Comparison of ENCODE assay signal across 22 cellular contexts in genomic region chr10:12613144-12613543, GRCh38.
"Had no signal": no experiment of that assay in that cellular context is flagged by ENCODE, and none has a peak within 500 bp of the region (broad histone marks: within the 10 kb centered on the region; RNA-seq: fewer than 3 reads in every experiment).

No MANE protein-coding gene starts in this region.

- H3K27me3 Mint-ChIP-seq: dendritic cell treated with granulocyte-macrophage colony-stimulating factor and Interleukin-4, amounts not matched to agents 40 ng/mL and 50 ng/mL, for 4 days; effector memory CD8-positive, alpha-beta T cell had no signal

- H3K4me1 Mint-ChIP-seq: mesothelial cell of epicardium had no signal

- H3K9me3 Mint-ChIP-seq: dendritic cell treated with granulocyte-macrophage colony-stimulating factor and Interleukin-4, amounts not matched to agents 40 ng/mL and 50 ng/mL, for 4 days; effector memory CD8-positive, alpha-beta T cell; endodermal cell; immature natural killer cell; mesothelial cell of epicardium had no signal

- H3K36me3 ChIP-seq: colonic mucosa, esophagus muscularis mucosa, gastroesophageal sphincter, heart left ventricle, left lung, lower lobe of right lung had no signal

- H3K27me3 ChIP-seq: colonic mucosa, esophagus muscularis mucosa, gastroesophageal sphincter, heart left ventricle, hepatocyte, left lung had no signal

- H2AFZ ChIP-seq: hepatocyte had no signal

- H3K79me2 ChIP-seq: hepatocyte had no signal

- H3K27ac Mint-ChIP-seq: dendritic cell treated with granulocyte-macrophage colony-stimulating factor and Interleukin-4, amounts not matched to agents 40 ng/mL and 50 ng/mL, for 4 days; effector memory CD8-positive, alpha-beta T cell; endodermal cell; immature natural killer cell; mesothelial cell of epicardium had no signal

- H3K4me3 Mint-ChIP-seq: dendritic cell treated with granulocyte-macrophage colony-stimulating factor and Interleukin-4, amounts not matched to agents 40 ng/mL and 50 ng/mL, for 4 days; effector memory CD8-positive, alpha-beta T cell; endodermal cell; immature natural killer cell; mesothelial cell of epicardium had no signal

- H3K4me3 ChIP-seq: colonic mucosa, esophagus muscularis mucosa, gastroesophageal sphincter, heart left ventricle, hepatocyte, left lung, lower lobe of right lung, mucosa of descending colon had no signal

- H3K27ac ChIP-seq: colonic mucosa, esophagus muscularis mucosa, foreskin keratinocyte, gastroesophageal sphincter, heart left ventricle, hepatocyte, left lung, lower lobe of right lung had no signal

- H3K4me1 ChIP-seq: colonic mucosa, esophagus muscularis mucosa, foreskin keratinocyte, gastroesophageal sphincter, heart left ventricle, lower lobe of right lung had no signal

- DNase-seq: cerebellar nuclear complex; colonic mucosa; cortex of kidney; effector CD8-positive, alpha-beta T cell; effector memory CD8-positive, alpha-beta T cell; endodermal cell; foreskin keratinocyte; heart left ventricle; hypothalamus; immature natural killer cell; islet precursor cell; left cardiac atrium; left lung; left ventricle myocardium superior; lower lobe of right lung; mesenchymal stem cell; mucosa of descending colon had no signal

- H3K9me3 ChIP-seq: colonic mucosa, esophagus muscularis mucosa, gastroesophageal sphincter, heart left ventricle, left lung, lower lobe of right lung, mucosa of descending colon had no signal

- ATAC-seq: effector memory CD8-positive, alpha-beta T cell; foreskin keratinocyte; gastroesophageal sphincter; heart left ventricle; left cardiac atrium; left lung; left ventricle myocardium superior; lower lobe of right lung; mucosa of descending colon had no signal

- H3K36me3 Mint-ChIP-seq: mesothelial cell of epicardium had no signal

- H3K4me2 ChIP-seq: hepatocyte had no signal
